ENCODE assay signal across 10 cellular contexts in the genomic region with DNA sequence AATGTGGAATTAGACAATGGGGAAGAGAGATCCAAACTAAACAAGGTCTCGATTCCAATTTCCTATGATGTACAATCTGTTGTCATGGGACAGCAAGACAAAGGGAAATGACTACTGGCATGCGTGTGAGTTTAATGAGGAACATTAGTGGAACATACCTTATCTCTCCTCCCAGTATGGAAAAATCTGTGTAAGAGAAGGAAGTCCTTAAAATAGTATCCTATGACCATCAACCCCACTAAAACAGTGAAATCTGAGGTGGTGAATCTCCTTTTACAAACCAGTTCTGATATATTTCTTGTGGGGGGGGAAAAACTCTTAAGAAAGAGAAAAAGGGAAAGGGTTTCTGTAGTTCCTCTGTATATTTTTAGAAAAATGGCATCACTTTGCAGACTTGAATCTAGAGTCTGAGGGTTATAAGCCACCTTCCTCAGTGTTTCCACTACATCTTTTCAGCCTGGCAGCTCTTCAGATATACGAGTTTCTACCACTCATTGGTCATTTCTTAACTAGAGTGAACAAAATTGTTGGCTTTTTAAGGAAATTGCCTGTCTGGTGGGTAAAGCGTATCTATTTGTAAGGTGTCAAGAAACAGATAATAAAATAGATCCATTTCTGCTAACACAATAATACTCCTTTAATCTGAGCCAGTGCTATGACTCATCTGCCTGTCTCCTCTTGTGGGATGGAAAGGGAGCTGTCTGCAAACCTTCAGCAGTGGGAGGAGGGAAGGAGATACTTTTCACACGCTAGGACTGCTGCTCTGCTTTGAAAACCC. TPM values are rescaled to one million over a fixed set of nuclear protein-coding genes. Genes with fewer than 3 reads are reported as not detected.
DNase-seq lines count a peak whose midpoint lies in the region; ATAC-seq and TF ChIP-seq lines count a peak whose summit lies in the region.
"Had no signal": no experiment of that assay in that cellular context is flagged by ENCODE, and none has a peak within 500 bp of the region (broad histone marks: within the 10 kb centered on the region; RNA-seq: fewer than 3 reads in every experiment).

No MANE protein-coding gene starts in this region.

- peaks cover 1 to 74% (median 39%) of the 10 kb centered on the region in 3 donors for H3K27me3 ChIP-seq in stomach

- peaks cover 67% of the 10 kb centered on the region for H3K27me3 Mint-ChIP-seq in stimulated activated naive CD8-positive, alpha-beta T cell treated with anti-CD3 and anti-CD28 coated beads, Interleukin-15, Interleukin-2, amounts not matched to agents 100 ng/mL and 50 ng/mL, for 24 hours

- intact Hi-C loops in stomach (cut with DNase I; ENCODE audit: low total_unique reads): no loop called here

- H3K4me3 Mint-ChIP-seq in stimulated activated naive CD8-positive, alpha-beta T cell treated with anti-CD3 and anti-CD28 coated beads, Interleukin-15, Interleukin-2, amounts not matched to agents 100 ng/mL and 50 ng/mL, for 24 hours: no peak overlapping the region

- H3K4me1 Mint-ChIP-seq in stimulated activated naive CD8-positive, alpha-beta T cell treated with anti-CD3 and anti-CD28 coated beads, Interleukin-15, Interleukin-2, amounts not matched to agents 100 ng/mL and 50 ng/mL, for 24 hours (ENCODE audit: low read depth): peaks cover 13% of the 10 kb centered on the region

- no peak overlapping the region for H3K27ac ChIP-seq in stomach

- H3K36me3 ChIP-seq in stomach: no peaks in the 10 kb centered on the region

- H3K9me3 ChIP-seq in stomach: no peaks in the 10 kb centered on the region

- peak overlapping the region; percentile 19 for H3K27ac Mint-ChIP-seq in stimulated activated naive CD8-positive, alpha-beta T cell treated with anti-CD3 and anti-CD28 coated beads, Interleukin-15, Interleukin-2, amounts not matched to agents 100 ng/mL and 50 ng/mL, for 24 hours

- no peaks in the 10 kb centered on the region for H3K36me3 Mint-ChIP-seq in stimulated activated naive CD8-positive, alpha-beta T cell treated with anti-CD3 and anti-CD28 coated beads, Interleukin-15, Interleukin-2, amounts not matched to agents 100 ng/mL and 50 ng/mL, for 24 hours (ENCODE audit: low read depth)

- no peak for ATAC-seq in GM21619 (IDR thresholded peaks at IDR 0.05; ENCODE audit: unreplicated experiment)

- peaks cover 13 to 30% (median 25%) of the 10 kb centered on the region in 4 donors for H3K4me1 ChIP-seq in stomach

- no peak for TF ChIP-seq CTCF in fibroblast of pulmonary artery (IDR thresholded peaks at IDR 0.05; ENCODE audit: low read length, missing control alignments)
- TF ChIP-seq CTCF in stomach (IDR thresholded peaks at IDR 0.05): no peak

- no peak for TF ChIP-seq EP300 in stomach (IDR thresholded peaks at IDR 0.05)

- TF ChIP-seq POLR2A in stomach (IDR thresholded peaks at IDR 0.05): no peak

- no peaks in the 10 kb centered on the region for H3K9me3 Mint-ChIP-seq in stimulated activated naive CD8-positive, alpha-beta T cell treated with anti-CD3 and anti-CD28 coated beads, Interleukin-15, Interleukin-2, amounts not matched to agents 100 ng/mL and 50 ng/mL, for 24 hours

- WGBS in stomach, 5 donors: 54 to 64% (median 61%) methylated on average over 5 of the region's 5 CpGs

- H3K4me3 ChIP-seq in fibroblast of pulmonary artery (replicated peaks; ENCODE audit: low read depth, low read length): peak overlapping the region; percentile 6
- no peak overlapping the region for H3K4me3 ChIP-seq in stomach

- DNase-seq in HPDE6-E6E7 (ENCODE audit: extremely low spot score): peak; percentile 54
- peak; percentile 91 for DNase-seq in SKM-1 treated with dmso at 0.1 percent for 144 hours (lab: John Stamatoyannopoulos, UW; ENCODE audit: unreplicated experiment)
- peak; percentile 80 for DNase-seq in fibroblast of pulmonary artery (ENCODE audit: low read depth)
- no peak for DNase-seq in DMS114 treated with DMSO at 0.1 percent for 48 hours (lab: John Stamatoyannopoulos, UW; ENCODE audit: unreplicated experiment)
- no peak for DNase-seq in activated CD4-positive, alpha-beta T cell treated with anti-CD3 and anti-CD28 coated beads for 48 hours
- no peak for DNase-seq in stomach
- DNase-seq: T-helper 1 cell had no signal

RNA-seq across cellular contexts. Expression of gene TNFAIP8L3, which starts 3.0 kb away (rescaled TPM):
- total RNA-seq in stomach: 1 to 10 TPM in 3 of 5 donors, under 1 TPM in 1, not detected in 1; 0.58 to 5.9 (median 4.5) TPM
- polyA plus RNA-seq in stomach: 10 to 100 TPM in 1 of 3 donors, 1 to 10 TPM in 2; 9.0 to 12.5 (median 9.3) TPM
- total RNA-seq: G401 had no signal

Comparison
In these comparisons a context has a peak if more than half of its experiments do, and no peak if none do; other contexts are left out.
1. DNase-seq: peak in HPDE6-E6E7 (single experiment), SKM-1 treated with dmso at 0.1 percent for 144 hours (single experiment) and fibroblast of pulmonary artery (single experiment); none in DMS114 treated with DMSO at 0.1 percent for 48 hours (single experiment), activated CD4-positive, alpha-beta T cell treated with anti-CD3 and anti-CD28 coated beads for 48 hours (single experiment) and stomach (single experiment).